ENCODE assay signal across 8 cellular contexts in genomic region chr16:84617068-84617630, GRCh38. TPM values are rescaled to one million over a fixed set of nuclear protein-coding genes. Genes with fewer than 3 reads are reported as not detected.
DNase-seq lines count a peak whose midpoint lies in the region; ATAC-seq, FAIRE-seq and TF ChIP-seq lines count a peak whose summit lies in the region.

No MANE protein-coding gene starts in this region.

- H3K4me1 ChIP-seq in endothelial cell of umbilical vein (ENCODE audit: control insufficient read depth, extremely low read depth, insufficient read depth, low read length), result peaks cover 31% of the 10 kb centered on the region

- DNase-seq in Right ventricle myocardium inferior (ENCODE audit: missing footprints) (peak; percentile 73), cardiac septum (ENCODE audit: low spot score) (no peak), endothelial cell of umbilical vein (ENCODE audit: low read depth, low spot score) (no peak), nephron progenitor cell (peak; percentile 40), GF-D8 (lab: John Stamatoyannopoulos, UW) (no peak), NCI-H774 (lab: John Stamatoyannopoulos, UW) (no peak)
- peak; percentile 74 for DNase-seq in activated CD4-positive, alpha-beta T cell treated with anti-CD3 and anti-CD28 coated beads for 48 hours

- POLR2A ChIA-PET in endothelial cell of umbilical vein (lab: Charles Lee), result no interaction called here

- intact Hi-C loops in Right ventricle myocardium inferior (cut with DNase I) (loop anchor here (5.0 kb wide), 1 partner anchor 85 kb away; no protein-coding TSS in a partner anchor), cardiac septum (cut with DNase I) (no loop called here), endothelial cell of umbilical vein (cut with micrococcal nuclease) (no loop called here)

- H3K4me3 Mint-ChIP-seq in nephron progenitor cell, result peak overlapping the region; percentile 96

- H3K4me1 Mint-ChIP-seq in nephron progenitor cell, result peaks cover 73% of the 10 kb centered on the region

- H2AFZ ChIP-seq in endothelial cell of umbilical vein (ENCODE audit: low read depth, low read length), result peak overlapping the region; percentile 50

- H3K4me3 ChIP-seq in endothelial cell of umbilical vein (replicated peaks in 1 of 3; ENCODE audit: insufficient read depth in 1 of 3, low read depth in 1 of 3, low read length in 3 of 3), result peak overlapping the region; percentile 81 to 94 (median 84)

- H3K27ac Mint-ChIP-seq in nephron progenitor cell, result peak overlapping the region; percentile 40

- ATAC-seq in Right ventricle myocardium inferior, result no peak
- peak; percentile 26 for ATAC-seq in HG03139 (IDR thresholded peaks at IDR 0.05; ENCODE audit: unreplicated experiment)

- H3K9me3 ChIP-seq in endothelial cell of umbilical vein (replicated peaks; ENCODE audit: control insufficient read depth, insufficient read depth, low read length), result no peaks in the 10 kb centered on the region

- peak overlapping the region; percentile 34 for H3K27ac ChIP-seq in endothelial cell of umbilical vein (ENCODE audit: insufficient read depth, low read depth, low read length)

- TF ChIP-seq CTCF in endothelial cell of umbilical vein (IDR thresholded peaks at IDR 0.05; ENCODE audit: extremely low read depth in 1 of 2, insufficient read depth in 1 of 2, low read depth in 1 of 2, low read length in 2 of 2) (no peak), nephron progenitor cell (IDR thresholded peaks at IDR 0.05) (no peak)

- dilution Hi-C loops in endothelial cell of umbilical vein (cut with MboI; ENCODE audit: extremely low pct_ligation_motif_present, low sequenced_read_pairs), result loop anchor here (25.0 kb wide), 1 partner anchor 105 kb away; the partner anchor contains the start of gene MEAK7

- H3K36me3 Mint-ChIP-seq in nephron progenitor cell (ENCODE audit: low read depth), result peaks cover 13% of the 10 kb centered on the region

- peaks cover 48% of the 10 kb centered on the region for H3K79me2 ChIP-seq in endothelial cell of umbilical vein (ENCODE audit: control insufficient read depth, insufficient read depth, low read length)

- no peaks in the 10 kb centered on the region for H3K9me3 Mint-ChIP-seq in nephron progenitor cell

- no peak for FAIRE-seq in endothelial cell of umbilical vein (lab: Jason Lieb, UNC)

- H3K4me2 ChIP-seq in endothelial cell of umbilical vein (ENCODE audit: insufficient read depth, low read length), result peak overlapping the region; percentile 97

- peaks cover 0 to 2% of the 10 kb centered on the region in 2 experiments for H3K36me3 ChIP-seq in endothelial cell of umbilical vein (ENCODE audit: control insufficient read depth in 2 of 2, extremely low read depth in 1 of 2, insufficient read depth in 2 of 2, low read length in 2 of 2)

- no TSS peak for BruUV-seq in endothelial cell of umbilical vein (replicated peaks; lab: Mats Ljungman, UMichigan)

- CTCF ChIA-PET in endothelial cell of umbilical vein (lab: Charles Lee), result interaction anchor here (0.8 to 7.3 kb wide), 5 partner anchors 17 to 112 kb away, joined by 3 to 74 read pairs (median 9); partner anchors contain the start of gene MEAK7

- peak overlapping the region; percentile 73 for H3K9ac ChIP-seq in endothelial cell of umbilical vein (replicated peaks; ENCODE audit: extremely low read depth, insufficient read depth, low read length)

- no peaks in the 10 kb centered on the region for H3K27me3 ChIP-seq in endothelial cell of umbilical vein (ENCODE audit: control insufficient read depth in 2 of 2, insufficient read depth in 2 of 2, low read length in 2 of 2)

- H3K9me1 ChIP-seq in endothelial cell of umbilical vein (replicated peaks; ENCODE audit: control insufficient read depth, extremely low read depth, insufficient read depth, low read length), result no peaks in the 10 kb centered on the region

- no peak for TF ChIP-seq POLR2A in endothelial cell of umbilical vein (IDR thresholded peaks at IDR 0.05; ENCODE audit: low read depth, low read length)

- peaks cover 2% of the 10 kb centered on the region for H3K27me3 Mint-ChIP-seq in nephron progenitor cell (ENCODE audit: low read depth, poor library complexity)

- no peaks in the 10 kb centered on the region for H4K20me1 ChIP-seq in endothelial cell of umbilical vein (replicated peaks; ENCODE audit: control insufficient read depth, extremely low read depth, insufficient read depth, low read length)

TF ChIP-seq in endothelial cell of umbilical vein, 7 proteins besides CTCF, POLR2A, EP300 and RAD21:
- TF ChIP-seq FOS (IDR thresholded peaks at IDR 0.05; ENCODE audit: borderline replicate concordance, insufficient read depth, low read length) (no peak), EZH2 (IDR thresholded peaks at IDR 0.05; ENCODE audit: borderline replicate concordance, low read depth, low read length, severe bottlenecking) (no peak), JUN (IDR thresholded peaks at IDR 0.05; ENCODE audit: borderline replicate concordance, insufficient read depth, insufficient read length, low read depth) (no peak), POLR2AphosphoS5 (IDR thresholded peaks at IDR 0.05; ENCODE audit: insufficient read depth, low read depth, low read length) (no peak), MAX (IDR thresholded peaks at IDR 0.05; ENCODE audit: insufficient read depth, insufficient read length) (no peak), GATA2 (IDR thresholded peaks at IDR 0.05; ENCODE audit: insufficient read depth, insufficient read length, low read depth, low read length) (no peak), MYC (IDR thresholded peaks at IDR 0.05; ENCODE audit: low read depth, low read length) (no peak)

RNA-seq across cellular contexts. Expression of gene COTL1, which starts 0.7 kb away (rescaled TPM):
- 18.4 TPM for total RNA-seq in Right ventricle myocardium inferior
- 11.0 TPM for total RNA-seq in cardiac septum
- 132 and 200 TPM in 2 replicates for total RNA-seq in endothelial cell of umbilical vein
- 65.6 and 90.0 TPM in 2 replicates for polyA plus RNA-seq in endothelial cell of umbilical vein
- polyA plus RNA-seq in endothelial cell of umbilical vein (2011; cell fraction: cytosol; rRNA removed), result 99.8 and 106 TPM in 2 replicates
- 39.3 and 41.3 TPM in 2 replicates for polyA plus RNA-seq in endothelial cell of umbilical vein (2011; cell fraction: nucleus; rRNA removed)
- polyA plus RNA-seq in endothelial cell of umbilical vein (2012), result 193 and 246 TPM in 2 replicates
- polyA minus RNA-seq in endothelial cell of umbilical vein, result 33.3 and 35.2 TPM in 2 replicates
- 48.9 TPM for polyA minus RNA-seq in endothelial cell of umbilical vein (2011; cell fraction: cytosol; rRNA and poly(A)+ RNA removed)
- polyA minus RNA-seq in endothelial cell of umbilical vein (2011; cell fraction: nucleus; rRNA and poly(A)+ RNA removed), result 11.0 and 14.6 TPM in 2 replicates

RNA-seq across cellular contexts. Expression of gene KLHL36, which starts 31.2 kb away (rescaled TPM):
- 58.2 TPM for total RNA-seq in Right ventricle myocardium inferior
- total RNA-seq in cardiac septum, result 53.2 TPM
- 33.3 and 38.8 TPM in 2 replicates for total RNA-seq in endothelial cell of umbilical vein
- polyA plus RNA-seq in endothelial cell of umbilical vein, result 31.3 and 36.4 TPM in 2 replicates
- 18.3 and 23.5 TPM in 2 replicates for polyA plus RNA-seq in endothelial cell of umbilical vein (2011; cell fraction: cytosol; rRNA removed)
- 60.0 and 67.8 TPM in 2 replicates for polyA plus RNA-seq in endothelial cell of umbilical vein (2011; cell fraction: nucleus; rRNA removed)
- polyA plus RNA-seq in endothelial cell of umbilical vein (2012), result 17.6 and 24.1 TPM in 2 replicates
- 44.8 and 47.5 TPM in 2 replicates for polyA minus RNA-seq in endothelial cell of umbilical vein
- polyA minus RNA-seq in endothelial cell of umbilical vein (2011; cell fraction: cytosol; rRNA and poly(A)+ RNA removed), result 13.3 TPM
- 28.2 and 33.0 TPM in 2 replicates for polyA minus RNA-seq in endothelial cell of umbilical vein (2011; cell fraction: nucleus; rRNA and poly(A)+ RNA removed)

Comparison
In these comparisons a context has a peak if more than half of its experiments do, and no peak if none do; other contexts are left out.
1. DNase-seq: peak in Right ventricle myocardium inferior (single experiment), activated CD4-positive, alpha-beta T cell treated with anti-CD3 and anti-CD28 coated beads for 48 hours (single experiment) and nephron progenitor cell (single experiment); none in cardiac septum (single experiment), endothelial cell of umbilical vein (single experiment), GF-D8 (single experiment) and NCI-H774 (single experiment).